In the genomic region with DNA sequence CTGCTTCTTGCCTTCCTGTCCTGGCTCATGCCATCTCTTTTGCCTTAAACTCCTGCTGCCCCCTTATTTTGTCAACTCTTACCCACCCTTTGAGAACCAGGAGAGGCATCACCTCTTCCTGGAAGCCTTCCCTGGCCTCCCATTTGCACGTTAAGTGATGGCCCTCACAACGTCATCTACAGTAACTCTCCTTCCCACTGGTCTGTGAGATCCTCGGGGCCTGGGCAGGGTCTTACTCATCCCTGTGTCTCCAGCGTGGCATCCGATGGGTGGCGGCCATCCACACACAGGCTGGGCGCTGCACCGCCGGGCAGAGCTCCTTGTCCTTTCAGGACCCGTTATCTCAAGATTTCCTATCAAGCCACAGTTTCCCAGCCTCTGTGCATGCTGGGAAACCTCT, we compare ENCODE assay signal across 2 cellular contexts.
TF ChIP-seq lines count a peak whose summit lies in the region.

No MANE protein-coding gene starts in this region.

TF ChIP-seq in K562, 482 proteins besides CTCF, POLR2A, EP300 and RAD21:
- TF ChIP-seq TFAM (CRISPR knock-in tag; conservative IDR thresholded peaks at IDR 0.05): no peak
- peak; percentile 8 for TF ChIP-seq ZFP36 (IDR thresholded peaks at IDR 0.05; ENCODE audit: low read depth, low read length, partially characterized antibody)

TF ChIP-seq in HepG2, 621 proteins besides CTCF, POLR2A, EP300 and RAD21:
- TF ChIP-seq, protein P1, sequence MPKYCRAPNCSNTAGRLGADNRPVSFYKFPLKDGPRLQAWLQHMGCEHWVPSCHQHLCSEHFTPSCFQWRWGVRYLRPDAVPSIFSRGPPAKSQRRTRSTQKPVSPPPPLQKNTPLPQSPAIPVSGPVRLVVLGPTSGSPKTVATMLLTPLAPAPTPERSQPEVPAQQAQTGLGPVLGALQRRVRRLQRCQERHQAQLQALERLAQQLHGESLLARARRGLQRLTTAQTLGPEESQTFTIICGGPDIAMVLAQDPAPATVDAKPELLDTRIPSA (CRISPR knock-in tag; IDR thresholded peaks at IDR 0.05; ENCODE audit: borderline replicate concordance): no peak
- TF ChIP-seq, protein P2, sequence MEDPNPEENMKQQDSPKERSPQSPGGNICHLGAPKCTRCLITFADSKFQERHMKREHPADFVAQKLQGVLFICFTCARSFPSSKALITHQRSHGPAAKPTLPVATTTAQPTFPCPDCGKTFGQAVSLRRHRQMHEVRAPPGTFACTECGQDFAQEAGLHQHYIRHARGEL (CRISPR knock-in tag; IDR thresholded peaks at IDR 0.05): no peak
TF ChIP-seq in HepG2: peak in this region for 0.
